In the genomic region with DNA sequence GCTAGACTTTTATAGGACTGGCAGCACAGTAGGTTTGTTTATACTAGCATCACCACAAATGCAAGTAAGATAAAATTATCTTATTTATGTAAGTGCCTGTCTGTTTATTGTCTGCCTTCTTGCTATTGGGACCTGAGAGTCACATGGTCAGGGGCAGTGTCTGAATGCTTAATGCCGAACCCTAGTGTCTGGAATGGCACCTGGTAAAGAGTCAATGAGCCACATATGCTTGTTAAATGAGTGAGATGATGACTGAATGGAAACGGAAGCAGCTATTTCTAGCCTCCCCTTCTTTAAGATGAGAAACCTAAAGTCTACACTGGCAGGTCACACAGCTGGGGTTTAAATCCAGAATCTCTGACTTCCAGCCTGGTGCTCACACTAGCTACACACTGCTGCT, we compare ENCODE assay signal across 27 cellular contexts.
A peak's percentile ranks its signal among the peaks of the same experiment; 100 is the strongest.
DNase-seq lines count a peak whose midpoint lies in the region; ATAC-seq and TF ChIP-seq lines count a peak whose summit lies in the region.
"Had no signal": no experiment of that assay in that cellular context is flagged by ENCODE, and none has a peak within 500 bp of the region (broad histone marks: within the 10 kb centered on the region; RNA-seq: fewer than 3 reads in every experiment).

No MANE protein-coding gene starts in this region.

- DNase-seq in HEK293T (ENCODE audit: extremely low spot score) (peak; percentile 33), NAMALWA (ENCODE audit: low spot score) (peak; percentile 81), left cardiac atrium (no peak), H9 (no peak), posterior vena cava (ENCODE audit: low spot score) (no peak)
- DNase-seq: CD4-positive, alpha-beta T cell; IMR-90; KG1; NCI-H1092; NCI-H1436; NCI-H187; NCI-H2081 treated with DMSO at 0.1 percent for 48 hours; NCI-H2171 treated with DMSO at 0.1 percent for 48 hours; NCI-H345; NCI-H510A treated with DMSO at 0.1 percent for 48 hours; NCI-H82; NK-92 treated with Interleukin-12 subunit alpha and Interleukin-12 subunit beta, amount 100 ng/mL, for 24 hours; PC-3; T-helper 17 cell had no signal

- no peaks in the 10 kb centered on the region for H3K36me3 ChIP-seq in neuron (ENCODE audit: insufficient read depth, low read length)
- H3K36me3 ChIP-seq: BLaER1 treated with 17β-estradiol and CSF1 and Interleukin-3, amounts not matched to agents 10 nM and 100 nM; SJCRH30 had no signal

- no peak for TF ChIP-seq CTCF in H9 (conservative IDR thresholded peaks at IDR 0.05)

- no peak overlapping the region for H2BK120ac ChIP-seq in H9 (ENCODE audit: low read depth, low read length, poor library complexity, severe bottlenecking)

- H3K23me2 ChIP-seq in H9 (ENCODE audit: insufficient read length, low read depth, low read length, poor library complexity, severe bottlenecking), result no peaks in the 10 kb centered on the region

- H3K4ac ChIP-seq in H9 (ENCODE audit: low read depth, low read length), result no peak overlapping the region

- H3K27me3 Mint-ChIP-seq in H9 (ENCODE audit: low read depth), result no peaks in the 10 kb centered on the region; the same call in 1 of the 2 replicates

- no peak overlapping the region for H3K18ac ChIP-seq in H9 (ENCODE audit: insufficient read length, low read depth, low read length)

- no peak overlapping the region for H2BK15ac ChIP-seq in H9 (ENCODE audit: low read depth, low read length)

- POLR2A ChIA-PET in HEK293T (lab: Yijun Ruan, JAX), result no interaction called here

- H3K36me3 Mint-ChIP-seq in H9 (ENCODE audit: insufficient read depth in 1 of 3, low read depth in 3 of 3), result peaks cover 0 to 8% (median 0%) of the 10 kb centered on the region in 3 experiments; a peak in 2 of 7 replicates

- no peak overlapping the region for H4K91ac ChIP-seq in H9 (ENCODE audit: insufficient read length, low read depth, low read length)

- H2AK5ac ChIP-seq in H9 (ENCODE audit: insufficient read length, low read length), result no peak overlapping the region

- H3T11ph ChIP-seq in H9 (ENCODE audit: low read length), result no peak overlapping the region

- peaks cover 2 to 11% of the 10 kb centered on the region in 2 experiments for H3K4me1 Mint-ChIP-seq in H9

- no peak overlapping the region for H2BK12ac ChIP-seq in H9 (ENCODE audit: insufficient read length, low read depth, low read length)

- no CpG with 5 or more reads among the region's 2 CpGs for WGBS in H9 (ENCODE audit: extremely low coverage, insufficient read length, low lambda C conversion rate)

- H3K23ac ChIP-seq in H9 (ENCODE audit: insufficient read length, low read depth, low read length), result no peak overlapping the region

- H4K20me1 ChIP-seq in H9 (ENCODE audit: control insufficient read depth, insufficient read depth, insufficient read length), result no peaks in the 10 kb centered on the region
- H4K20me1 ChIP-seq: BLaER1 treated with 17β-estradiol and CSF1 and Interleukin-3, amounts not matched to agents 10 nM and 100 nM had no signal

- H3K79me1 ChIP-seq in H9 (ENCODE audit: insufficient read depth, low read depth, low read length, poor library complexity, severe bottlenecking), result no peaks in the 10 kb centered on the region

- H4K8ac ChIP-seq in H9 (replicated peaks; ENCODE audit: insufficient read length, low read depth, low read length), result no peak overlapping the region

- intact Hi-C loops in left cardiac atrium (cut with DNase I) (no loop called here), posterior vena cava (cut with DNase I) (no loop called here)

- CTCF ChIA-PET in HEK293T (lab: Yijun Ruan, JAX), result no interaction called here

- no peak overlapping the region for H4K5ac ChIP-seq in H9 (ENCODE audit: insufficient read length, low read depth, low read length)

- H2BK5ac ChIP-seq in H9 (ENCODE audit: insufficient read length, low read length), result no peak overlapping the region

- H2BK20ac ChIP-seq in H9 (ENCODE audit: low read depth, low read length, poor library complexity, severe bottlenecking), result no peak overlapping the region

- H3K56ac ChIP-seq in H9 (ENCODE audit: insufficient read length, low read depth, low read length), result no peak overlapping the region

- ATAC-seq in GM21360 (IDR thresholded peaks at IDR 0.05; ENCODE audit: unreplicated experiment) (peak; percentile 56), left cardiac atrium (no peak), HG03108 (IDR thresholded peaks at IDR 0.05; ENCODE audit: unreplicated experiment) (no peak)
- ATAC-seq: HCT116, PC-3, Right ventricle myocardium inferior, SK-N-SH treated with all-trans-retinoic acid at 6 μM for 48 hours, T-helper 17 cell had no signal

- no peak overlapping the region for H3K9ac ChIP-seq in H9 (ENCODE audit: extremely low read depth, insufficient read length, low read length)
- H3K9ac ChIP-seq: BLaER1 treated with 17β-estradiol and CSF1 and Interleukin-3, amounts not matched to agents 10 nM and 100 nM had no signal

- H3K4me2 ChIP-seq in H9 (ENCODE audit: insufficient read depth, insufficient read length, low read length), result no peak overlapping the region
- H3K4me2 ChIP-seq: BLaER1 treated with 17β-estradiol and CSF1 and Interleukin-3, amounts not matched to agents 10 nM and 100 nM had no signal

- H3K4me3 Mint-ChIP-seq in H9, result no peak overlapping the region
- H3K4me3 Mint-ChIP-seq: CD4-positive, alpha-beta T cell; T-helper 17 cell had no signal

- peak overlapping the region; percentile 49 for H2AFZ ChIP-seq in neuron (ENCODE audit: low read depth, low read length)
- H2AFZ ChIP-seq in H9 (ENCODE audit: low read length), result no peak overlapping the region

- no peaks in the 10 kb centered on the region for H3K79me2 ChIP-seq in H9 (ENCODE audit: insufficient read depth, low read length)

- no peak overlapping the region for H3K27ac ChIP-seq in H9 (ENCODE audit: insufficient read length, low read depth, low read length)
- H3K27ac ChIP-seq: BLaER1 treated with 17β-estradiol and CSF1 and Interleukin-3, amounts not matched to agents 10 nM and 100 nM; SJCRH30 had no signal

- peaks cover 10% of the 10 kb centered on the region in 2 experiments for H3K9me3 Mint-ChIP-seq in H9
- H3K9me3 Mint-ChIP-seq: CD4-positive, alpha-beta T cell had no signal

- H3K27me3 ChIP-seq in neuron (ENCODE audit: insufficient read depth, low read length) (no peaks in the 10 kb centered on the region), H9 (ENCODE audit: insufficient read depth, low read length) (no peaks in the 10 kb centered on the region)
- H3K27me3 ChIP-seq: BLaER1 treated with 17β-estradiol and CSF1 and Interleukin-3, amounts not matched to agents 10 nM and 100 nM; SJCRH30 had no signal

- no peak overlapping the region for H3K4me3 ChIP-seq in neuron (ENCODE audit: low read length)
- H3K4me3 ChIP-seq: BLaER1 treated with 17β-estradiol and CSF1 and Interleukin-3, amounts not matched to agents 10 nM and 100 nM; SJCRH30 had no signal

- no peak overlapping the region for H3K27ac Mint-ChIP-seq in H9
- H3K27ac Mint-ChIP-seq: CD4-positive, alpha-beta T cell; T-helper 17 cell had no signal

- H3K9me3 ChIP-seq in neuron (ENCODE audit: low read length) (no peaks in the 10 kb centered on the region), H9 (ENCODE audit: control insufficient read depth, low read depth, low read length) (no peaks in the 10 kb centered on the region)
- H3K9me3 ChIP-seq: BLaER1 treated with 17β-estradiol and CSF1 and Interleukin-3, amounts not matched to agents 10 nM and 100 nM; SJCRH30 had no signal

- peaks cover 11% of the 10 kb centered on the region for H3K4me1 ChIP-seq in neuron (ENCODE audit: insufficient read depth, low read length)
- H3K4me1 ChIP-seq in H9 (ENCODE audit: insufficient read depth, low read length), result no peaks in the 10 kb centered on the region
- H3K4me1 ChIP-seq: BLaER1 treated with 17β-estradiol and CSF1 and Interleukin-3, amounts not matched to agents 10 nM and 100 nM had no signal

- H3K14ac ChIP-seq in H9 (ENCODE audit: insufficient read depth, low read length), result no peak overlapping the region

TF ChIP-seq in HEK293T, 16 proteins besides CTCF, POLR2A, EP300 and RAD21:
- TF ChIP-seq HDGF (IDR thresholded peaks at IDR 0.05; ENCODE audit: borderline replicate concordance) (no peak), CTBP1 (IDR thresholded peaks at IDR 0.05; ENCODE audit: borderline replicate concordance) (no peak), ELF4 (IDR thresholded peaks at IDR 0.05) (no peak), LEF1 (IDR thresholded peaks at IDR 0.05; ENCODE audit: borderline replicate concordance) (no peak), SUZ12 (IDR thresholded peaks at IDR 0.05) (no peak)
- TF ChIP-seq, protein P1, sequence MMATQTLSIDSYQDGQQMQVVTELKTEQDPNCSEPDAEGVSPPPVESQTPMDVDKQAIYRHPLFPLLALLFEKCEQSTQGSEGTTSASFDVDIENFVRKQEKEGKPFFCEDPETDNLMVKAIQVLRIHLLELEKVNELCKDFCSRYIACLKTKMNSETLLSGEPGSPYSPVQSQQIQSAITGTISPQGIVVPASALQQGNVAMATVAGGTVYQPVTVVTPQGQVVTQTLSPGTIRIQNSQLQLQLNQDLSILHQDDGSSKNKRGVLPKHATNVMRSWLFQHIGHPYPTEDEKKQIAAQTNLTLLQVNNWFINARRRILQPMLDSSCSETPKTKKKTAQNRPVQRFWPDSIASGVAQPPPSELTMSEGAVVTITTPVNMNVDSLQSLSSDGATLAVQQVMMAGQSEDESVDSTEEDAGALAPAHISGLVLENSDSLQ (IDR thresholded peaks at IDR 0.05), result no peak

Comparison
In these comparisons a context has a peak if more than half of its experiments do, and no peak if none do; other contexts are left out.
1. DNase-seq: peak in HEK293T (single experiment) and NAMALWA (single experiment); none in left cardiac atrium (single experiment), H9 (single experiment) and posterior vena cava (single experiment).